In the genomic region with DNA sequence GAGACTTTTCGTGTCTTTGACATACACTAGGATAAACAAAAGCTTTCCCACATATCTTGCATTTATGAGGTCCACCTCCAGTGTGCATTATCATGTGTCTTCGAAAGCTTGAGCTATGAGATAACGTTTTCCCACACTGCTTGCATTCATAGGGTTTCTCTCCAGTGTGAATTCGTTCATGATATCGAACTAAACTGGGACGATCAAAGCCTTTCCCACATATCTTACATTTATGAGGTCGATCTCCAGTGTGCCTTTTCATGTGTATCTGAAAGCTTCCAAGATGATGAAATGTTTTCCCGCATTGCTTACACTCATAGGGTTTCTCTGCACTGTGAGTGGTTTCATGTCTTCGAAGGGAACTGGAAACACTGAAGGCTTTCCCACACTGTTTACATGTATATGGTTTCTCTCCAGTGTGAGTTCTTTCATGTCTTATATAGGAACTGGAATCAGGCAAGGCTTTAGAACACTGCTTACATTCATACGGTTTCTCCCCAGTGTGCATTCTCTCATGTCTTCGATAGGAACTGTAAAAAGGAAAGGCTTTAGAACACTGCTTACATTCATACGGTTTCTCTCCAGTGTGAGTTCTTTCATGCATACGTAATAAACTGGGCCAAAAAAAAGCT, we compare ENCODE assay signal across 23 cellular contexts. TPM values are rescaled to one million over a fixed set of nuclear protein-coding genes. Genes with fewer than 3 reads are reported as not detected.
A peak's percentile ranks its signal among the peaks of the same experiment; 100 is the strongest.
DNase-seq lines count a peak whose midpoint lies in the region; ATAC-seq, FAIRE-seq and TF ChIP-seq lines count a peak whose summit lies in the region.
"Had no signal": no experiment of that assay in that cellular context is flagged by ENCODE, and none has a peak within 500 bp of the region (broad histone marks: within the 10 kb centered on the region; RNA-seq: fewer than 3 reads in every experiment).

No MANE protein-coding gene starts in this region.

- FAIRE-seq in GM12878 (lab: Jason Lieb, UNC): no peak
- FAIRE-seq in keratinocyte (lab: Jason Lieb, UNC): peak; percentile 41
- FAIRE-seq: A549, G401.6 had no signal

- RAD21 ChIA-PET in GM12878 (lab: Charles Lee; ENCODE audit: unreplicated experiment): no interaction called here

- SMC1A ChIA-PET in GM12878 (lab: Charles Lee; ENCODE audit: uncharacterized antibody, unreplicated experiment): no interaction called here

- BruUV-seq in GM12878 (replicated peaks; lab: Mats Ljungman, UMichigan): TSS peak; percentile 56

- POLR2A ChIA-PET in HEK293 (lab: Yijun Ruan, JAX): no interaction called here
- POLR2A ChIA-PET in GM12878 (lab: Charles Lee): no interaction called here

- TF ChIP-seq POLR2A in GM12878 (IDR thresholded peaks at IDR 0.05; ENCODE audit: low read depth, low read length): no peak

- no peak for TF ChIP-seq CTCF in HEK293 (tag by site-specific recombination; IDR thresholded peaks at IDR 0.05)
- no peak for TF ChIP-seq CTCF in GM12878 (IDR thresholded peaks at IDR 0.05 in 2 of 3, conservative IDR thresholded peaks at IDR 0.05 in 1 of 3; ENCODE audit: control insufficient read depth in 2 of 3, extremely low read depth in 1 of 3, insufficient read depth in 1 of 3, low read depth in 3 of 3, low read length in 3 of 3)
- TF ChIP-seq CTCF in keratinocyte (optimal IDR thresholded peaks at IDR 0.05 in 1 of 3, IDR thresholded peaks at IDR 0.05 in 1 of 3, conservative IDR thresholded peaks at IDR 0.05 in 1 of 3; ENCODE audit: extremely low read depth in 1 of 3, insufficient read depth in 2 of 3, low read length in 3 of 3): no peak

- DNase-seq in GM12878 (ENCODE audit: low read depth, low spot score): no peak
- DNase-seq in keratinocyte (ENCODE audit: low read depth, low spot score): no peak
- DNase-seq in DMS153 (lab: John Stamatoyannopoulos, UW): no peak
- no peak for DNase-seq in T-helper 1 cell
- DNase-seq: AML-193; CD4-positive, alpha-beta T cell; IMR-90; MM.1S; NCI-H2029; NCI-H446 treated with DMSO at 0.1 percent for 48 hours; NCI-H526; NCI-H82; NK-92 treated with Interleukin-12 subunit alpha and Interleukin-12 subunit beta, amount 100 ng/mL, for 24 hours; PC-9; Right ventricle myocardium superior; RPMI8226 had no signal

- peaks cover 0 to 34% of the 10 kb centered on the region in 2 experiments; a peak in 2 of 3 replicates for H3K36me3 ChIP-seq in HEK293 (ENCODE audit: control insufficient read depth in 2 of 2, insufficient read depth in 1 of 2, low read length in 2 of 2)
- H3K36me3 ChIP-seq in GM12878 (ENCODE audit: control insufficient read depth in 2 of 2, insufficient read depth in 2 of 2, low read length in 1 of 2): 0 out of 4 replicates have a peak, but pooled peaks cover 0 to 6% of the 10 kb centered on the region in 2 experiments
- peaks cover 0 to 6% of the 10 kb centered on the region in 2 experiments for H3K36me3 ChIP-seq in keratinocyte (ENCODE audit: control insufficient read depth in 2 of 2, extremely low read depth in 1 of 2, insufficient read depth in 2 of 2, low read length in 2 of 2)
- H3K36me3 ChIP-seq: SJSA1 had no signal

- WGBS in GM12878 (ENCODE audit: insufficient coverage, insufficient replicate concordance, low lambda C conversion rate, missing lambda C conversion rate): 88% methylated on average over 13 of the region's 13 CpGs

- H3K4me1 ChIP-seq in HEK293 (ENCODE audit: control insufficient read depth, insufficient read depth, low read length): no peaks in the 10 kb centered on the region
- H3K4me1 ChIP-seq in GM12878 (ENCODE audit: control insufficient read depth, insufficient read depth, low read length): no peaks in the 10 kb centered on the region
- no peaks in the 10 kb centered on the region for H3K4me1 ChIP-seq in keratinocyte (ENCODE audit: control insufficient read depth, extremely low read depth, insufficient read depth, low read length)
- H3K4me1 ChIP-seq: A549; BLaER1 treated with 17β-estradiol and CSF1 and Interleukin-3, amounts not matched to agents 10 nM and 100 nM; SJSA1 had no signal

- no peaks in the 10 kb centered on the region for H3K79me2 ChIP-seq in GM12878 (ENCODE audit: control insufficient read depth, insufficient read depth, low read length)
- H3K79me2 ChIP-seq in keratinocyte (ENCODE audit: control insufficient read depth, insufficient read depth, low read length): no peaks in the 10 kb centered on the region

- no peaks in the 10 kb centered on the region for H3K9me1 ChIP-seq in keratinocyte (ENCODE audit: control insufficient read depth, extremely low read depth, insufficient read depth, low read length)

- H3K9ac ChIP-seq in GM12878 (ENCODE audit: control insufficient read depth, insufficient read depth, low read length) (no peak overlapping the region), keratinocyte (ENCODE audit: control insufficient read depth, extremely low read depth, insufficient read depth, low read length) (no peak overlapping the region)
- H3K9ac ChIP-seq: BLaER1 treated with 17β-estradiol and CSF1 and Interleukin-3, amounts not matched to agents 10 nM and 100 nM; KMS-11 had no signal

- dilution Hi-C loops in keratinocyte (cut with MboI; ENCODE audit: extremely low pct_ligation_motif_present, low sequenced_read_pairs): no loop called here

- H3K4me3 ChIP-seq in HEK293 (ENCODE audit: low read depth, low read length) (no peak overlapping the region), GM12878 (no peak overlapping the region), keratinocyte (ENCODE audit: control insufficient read depth in 2 of 3, extremely low read depth in 1 of 3, insufficient read depth in 2 of 3, low read depth in 1 of 3, low read length in 3 of 3) (no peak overlapping the region)
- H3K4me3 ChIP-seq: A549, PC-9, SJSA1 had no signal

- no peak for TF ChIP-seq EP300 in GM12878 (IDR thresholded peaks at IDR 0.05; ENCODE audit: borderline replicate concordance in 1 of 2, control insufficient read depth in 1 of 2, low read depth in 2 of 2, low read length in 2 of 2)

- H3K9me3 ChIP-seq in HEK293 (ENCODE audit: control insufficient read depth, insufficient read depth, low read depth, low read length) (no peaks in the 10 kb centered on the region), GM12878 (replicated peaks; ENCODE audit: control insufficient read depth, insufficient read depth, low read length) (peaks cover 27% of the 10 kb centered on the region; the same call in 2 of the 3 replicates), keratinocyte (ENCODE audit: control insufficient read depth, low read depth, low read length) (peaks cover 16% of the 10 kb centered on the region)
- H3K9me3 ChIP-seq: A549 had no signal

- ATAC-seq in GM12878: no peak
- ATAC-seq in GM21381 (IDR thresholded peaks at IDR 0.05; ENCODE audit: unreplicated experiment): no peak
- ATAC-seq: A549 had no signal

- H3K27ac ChIP-seq in HEK293 (ENCODE audit: extremely low read depth, low read depth, low read length) (no peak overlapping the region), GM12878 (ENCODE audit: control insufficient read depth, insufficient read depth) (no peak overlapping the region), keratinocyte (ENCODE audit: control insufficient read depth, insufficient read depth, low read length) (no peak overlapping the region)
- H3K27ac ChIP-seq: A549; BLaER1 treated with 17β-estradiol and CSF1 and Interleukin-3, amounts not matched to agents 10 nM and 100 nM; KMS-11; PC-9; SJSA1 had no signal

- intact Hi-C loops in GM12878 (cut with micrococcal nuclease; ENCODE audit: unreplicated experiment): no loop called here

- no peaks in the 10 kb centered on the region for H3K27me3 ChIP-seq in GM12878 (replicated peaks in 1 of 2; ENCODE audit: control insufficient read depth in 2 of 2, insufficient read depth in 2 of 2, low read length in 1 of 2)
- H3K27me3 ChIP-seq in keratinocyte (ENCODE audit: control insufficient read depth, extremely low read depth, insufficient read depth, low read length): no peaks in the 10 kb centered on the region
- H3K27me3 ChIP-seq: BLaER1 treated with 17β-estradiol and CSF1 and Interleukin-3, amounts not matched to agents 10 nM and 100 nM; SJSA1 had no signal

- H4K20me1 ChIP-seq in GM12878 (ENCODE audit: control insufficient read depth, insufficient read depth): no peaks in the 10 kb centered on the region
- H4K20me1 ChIP-seq in keratinocyte (ENCODE audit: control insufficient read depth, extremely low read depth, insufficient read depth, low read length): no peaks in the 10 kb centered on the region
- H4K20me1 ChIP-seq: BLaER1 treated with 17β-estradiol and CSF1 and Interleukin-3, amounts not matched to agents 10 nM and 100 nM had no signal

- no peak overlapping the region for H2AFZ ChIP-seq in GM12878 (ENCODE audit: control insufficient read depth, low read depth, low read length)
- no peak overlapping the region for H2AFZ ChIP-seq in keratinocyte (ENCODE audit: control insufficient read depth, low read length)
- H2AFZ ChIP-seq: PC-9 had no signal

- TF ChIP-seq RAD21 in GM12878 (IDR thresholded peaks at IDR 0.05; ENCODE audit: insufficient read depth, low read depth, low read length): no peak

- in situ Hi-C loops in GM12878 (cut with MboI): no loop called here

- CTCF ChIA-PET in HEK293 (lab: Yijun Ruan, JAX): no interaction called here
- CTCF ChIA-PET in GM12878 (lab: Yijun Ruan, JAX): no interaction called here

- H3K4me2 ChIP-seq in GM12878 (ENCODE audit: control insufficient read depth, insufficient read depth): no peak overlapping the region
- H3K4me2 ChIP-seq in keratinocyte (ENCODE audit: control insufficient read depth, extremely low read depth, insufficient read depth, low read depth, low read length): no peak overlapping the region
- H3K4me2 ChIP-seq: A549; BLaER1 treated with 17β-estradiol and CSF1 and Interleukin-3, amounts not matched to agents 10 nM and 100 nM; KMS-11; PC-9 had no signal

RNA-seq across cellular contexts. Expression of gene ZNF563, which starts 14.5 kb away (rescaled TPM):
- 28.0 and 29.6 TPM in 2 replicates for total RNA-seq in GM12878 (2013; cell fraction: nucleolus; rRNA removed)
- total RNA-seq in GM12878 (2014; rRNA removed): 1.8 and 2.7 TPM in 2 replicates
- total RNA-seq in GM12878 (2014; rRNA removed; fragmentation: Illumina TruSeq; extraction: Trizol): 4.4 TPM in 2 replicates
- 2.8 and 3.7 TPM in 2 replicates for total RNA-seq in GM12878 (2021)
- 2.0 TPM for polyA plus RNA-seq in GM12878 (2011; ENCODE audit: low read depth)
- 6.4 and 11.4 TPM in 2 replicates for polyA plus RNA-seq in GM12878 (2011; rRNA removed)
- polyA plus RNA-seq in GM12878 (2011; cell fraction: cytosol; rRNA removed): 3.0 and 3.7 TPM in 2 replicates
- 3.8 and 4.6 TPM in 2 replicates for polyA plus RNA-seq in GM12878 (2011; cell fraction: nucleus; rRNA removed)
- polyA plus RNA-seq in GM12878 (2012): 2.0 and 4.1 TPM in 2 replicates
- 2.8 and 3.8 TPM in 2 replicates for polyA plus RNA-seq in GM12878 (2014; fragmentation: Illumina TruSeq; extraction: Trizol)
- polyA plus RNA-seq in GM12878 (2014; fragmentation: Nextera tagmentation; extraction: Ambion mirVana): 1 to 10 TPM; 1.7 to 2.5 TPM
- 2.7 and 2.8 TPM in 2 replicates for polyA plus RNA-seq in GM12878 (2014; rRNA removed)
- 1 to 10 TPM; 4.8 to 5.5 TPM for polyA plus RNA-seq in GM12878 (2016; fragmentation: Nextera tagmentation; extraction: Ambion mirVana)
- 4.5 and 5.2 TPM in 2 replicates for polyA minus RNA-seq in GM12878 (2011; rRNA and poly(A)+ RNA removed)
- 1.8 and 4.9 TPM in 2 replicates for polyA minus RNA-seq in GM12878 (2011; cell fraction: cytosol; rRNA and poly(A)+ RNA removed)
- polyA minus RNA-seq in GM12878 (2011; cell fraction: nucleus; rRNA and poly(A)+ RNA removed): 2.9 and 4.1 TPM in 2 replicates
- 3.2 to 4.7 TPM (median 3.8 TPM) in 3 replicates for polyA plus RNA-seq in keratinocyte
- polyA plus RNA-seq in keratinocyte (2011; ENCODE audit: low read depth): 7.0 TPM
- 2.7 and 4.8 TPM in 2 replicates for polyA plus RNA-seq in keratinocyte (2011; cell fraction: cytosol; rRNA removed)
- polyA plus RNA-seq in keratinocyte (2011; cell fraction: nucleus; rRNA removed): 5.1 and 5.8 TPM in 2 replicates
- polyA plus RNA-seq in keratinocyte (2012; ENCODE audit: low replicate concordance): 4.1 and 4.2 TPM in 2 replicates
- 1.1 to 5.8 TPM (median 4.4 TPM) in 3 replicates for polyA minus RNA-seq in keratinocyte
- polyA minus RNA-seq in keratinocyte (2011; cell fraction: cytosol; rRNA and poly(A)+ RNA removed): 5.2 TPM
- polyA minus RNA-seq in keratinocyte (2011; cell fraction: nucleus; rRNA and poly(A)+ RNA removed): 3.6 TPM in 2 replicates
- polyA plus RNA-seq: A549 had no signal

RNA-seq across cellular contexts. Expression of gene ZNF44, which starts 24.2 kb away (rescaled TPM):
- 33.3 and 35.4 TPM in 2 replicates for total RNA-seq in GM12878 (2013; cell fraction: nucleolus; rRNA removed)
- total RNA-seq in GM12878 (2014; rRNA removed): 3.8 and 4.3 TPM in 2 replicates
- total RNA-seq in GM12878 (2014; rRNA removed; fragmentation: Illumina TruSeq; extraction: Trizol): 7.2 and 7.4 TPM in 2 replicates
- 4.4 and 5.5 TPM in 2 replicates for total RNA-seq in GM12878 (2021)
- polyA plus RNA-seq in GM12878 (2011; ENCODE audit: low read depth): 2.8 TPM
- 11.3 and 16.4 TPM in 2 replicates for polyA plus RNA-seq in GM12878 (2011; rRNA removed)
- 6.3 and 6.8 TPM in 2 replicates for polyA plus RNA-seq in GM12878 (2011; cell fraction: cytosol; rRNA removed)
- 10.5 and 12.7 TPM in 2 replicates for polyA plus RNA-seq in GM12878 (2011; cell fraction: nucleus; rRNA removed)
- polyA plus RNA-seq in GM12878 (2012): 4.4 and 5.1 TPM in 2 replicates
- polyA plus RNA-seq in GM12878 (2014; fragmentation: Illumina TruSeq; extraction: Trizol): 6.0 and 7.9 TPM in 2 replicates
- polyA plus RNA-seq in GM12878 (2014; fragmentation: Nextera tagmentation; extraction: Ambion mirVana): 1 to 10 TPM; 4.0 to 4.5 TPM
- 2.7 and 3.7 TPM in 2 replicates for polyA plus RNA-seq in GM12878 (2014; rRNA removed)
- polyA plus RNA-seq in GM12878 (2016; fragmentation: Nextera tagmentation; extraction: Ambion mirVana): 1 to 10 TPM; 5.3 to 7.3 TPM
- 8.7 and 11.3 TPM in 2 replicates for polyA minus RNA-seq in GM12878 (2011; rRNA and poly(A)+ RNA removed)
- 3.9 and 5.6 TPM in 2 replicates for polyA minus RNA-seq in GM12878 (2011; cell fraction: cytosol; rRNA and poly(A)+ RNA removed)
- 6.2 and 11.2 TPM in 2 replicates for polyA minus RNA-seq in GM12878 (2011; cell fraction: nucleus; rRNA and poly(A)+ RNA removed)
- 3.5 to 5.2 TPM (median 4.4 TPM) in 3 replicates for polyA plus RNA-seq in keratinocyte
- 5.3 TPM for polyA plus RNA-seq in keratinocyte (2011; ENCODE audit: low read depth)
- polyA plus RNA-seq in keratinocyte (2011; cell fraction: cytosol; rRNA removed): 1.8 and 2.4 TPM in 2 replicates
- polyA plus RNA-seq in keratinocyte (2011; cell fraction: nucleus; rRNA removed): 11.2 and 11.7 TPM in 2 replicates
- polyA plus RNA-seq in keratinocyte (2012; ENCODE audit: low replicate concordance): 2.6 and 4.4 TPM in 2 replicates
- 4.2 to 8.4 TPM (median 5.2 TPM) in 3 replicates for polyA minus RNA-seq in keratinocyte
- polyA minus RNA-seq in keratinocyte (2011; cell fraction: cytosol; rRNA and poly(A)+ RNA removed): 6.7 TPM
- polyA minus RNA-seq in keratinocyte (2011; cell fraction: nucleus; rRNA and poly(A)+ RNA removed): 5.9 and 13.5 TPM in 2 replicates

RNA-seq across cellular contexts. Expression of gene ZNF442, which starts 46.6 kb away (rescaled TPM):
- 0.86 and 0.98 TPM in 2 replicates for total RNA-seq in GM12878 (2013; cell fraction: nucleolus; rRNA removed)
- total RNA-seq in GM12878 (2014; rRNA removed) (0.11 and 0.23 TPM in 2 replicates), GM12878 (2014; rRNA removed; fragmentation: Illumina TruSeq; extraction: Trizol) (0.41 and 0.45 TPM in 2 replicates), GM12878 (2021) (0.15 and 0.58 TPM in 2 replicates)
- 0.83 TPM for polyA plus RNA-seq in GM12878 (2011; ENCODE audit: low read depth)
- polyA plus RNA-seq in GM12878 (2011; rRNA removed) (0.26 and 0.69 TPM in 2 replicates), GM12878 (2014; fragmentation: Illumina TruSeq; extraction: Trizol) (0.10 and 0.65 TPM in 2 replicates), GM12878 (2014; fragmentation: Nextera tagmentation; extraction: Ambion mirVana) (under 1 TPM in 1 of 2 experiments, not detected in 1; 0.05 TPM), GM12878 (2014; rRNA removed) (0.10 and 0.13 TPM in 2 replicates), GM12878 (2016; fragmentation: Nextera tagmentation; extraction: Ambion mirVana) (under 1 TPM; 0.24 to 0.64 TPM), keratinocyte (0.53 to 0.89 TPM (median 0.70 TPM) in 3 replicates)
- 0.07 and 0.15 TPM in 2 replicates for polyA plus RNA-seq in GM12878 (2011; cell fraction: cytosol; rRNA removed)
- polyA plus RNA-seq in GM12878 (2011; cell fraction: nucleus; rRNA removed): 0.15 and 0.28 TPM in 2 replicates
- polyA plus RNA-seq in GM12878 (2012): 1.5 and 2.0 TPM in 2 replicates
- 0.21 and 0.22 TPM in 2 replicates for polyA minus RNA-seq in GM12878 (2011; rRNA and poly(A)+ RNA removed)
- not detected in 2 replicates for polyA minus RNA-seq in GM12878 (2011; cell fraction: cytosol; rRNA and poly(A)+ RNA removed)
- 0.12 and 0.19 TPM in 2 replicates for polyA minus RNA-seq in GM12878 (2011; cell fraction: nucleus; rRNA and poly(A)+ RNA removed)
- polyA plus RNA-seq in keratinocyte (2011; ENCODE audit: low read depth): 1.2 TPM
- 0.30 and 0.72 TPM in 2 replicates for polyA plus RNA-seq in keratinocyte (2011; cell fraction: cytosol; rRNA removed)
- polyA plus RNA-seq in keratinocyte (2011; cell fraction: nucleus; rRNA removed): 0.83 and 0.98 TPM in 2 replicates
- 0.22 and 1.2 TPM in 2 replicates for polyA plus RNA-seq in keratinocyte (2012; ENCODE audit: low replicate concordance)
- 0.10 to 1.9 TPM (median 0.96 TPM) in 3 replicates for polyA minus RNA-seq in keratinocyte
- polyA minus RNA-seq in keratinocyte (2011; cell fraction: cytosol; rRNA and poly(A)+ RNA removed): 0.96 TPM
- 1.5 and 1.9 TPM in 2 replicates for polyA minus RNA-seq in keratinocyte (2011; cell fraction: nucleus; rRNA and poly(A)+ RNA removed)
- total RNA-seq: PC-9 had no signal
- polyA plus RNA-seq: A549 had no signal

Comparison
In these comparisons a context has a peak if more than half of its experiments do, and no peak if none do; other contexts are left out.
1. Of the 9 proteins assayed by ChIP-seq in both HEK293 and GM12878: peak only in HEK293: none; only in GM12878: ZNF274; in both: none; in neither: 8.